ENCODE assay signal across 9 cellular contexts in the genomic region with DNA sequence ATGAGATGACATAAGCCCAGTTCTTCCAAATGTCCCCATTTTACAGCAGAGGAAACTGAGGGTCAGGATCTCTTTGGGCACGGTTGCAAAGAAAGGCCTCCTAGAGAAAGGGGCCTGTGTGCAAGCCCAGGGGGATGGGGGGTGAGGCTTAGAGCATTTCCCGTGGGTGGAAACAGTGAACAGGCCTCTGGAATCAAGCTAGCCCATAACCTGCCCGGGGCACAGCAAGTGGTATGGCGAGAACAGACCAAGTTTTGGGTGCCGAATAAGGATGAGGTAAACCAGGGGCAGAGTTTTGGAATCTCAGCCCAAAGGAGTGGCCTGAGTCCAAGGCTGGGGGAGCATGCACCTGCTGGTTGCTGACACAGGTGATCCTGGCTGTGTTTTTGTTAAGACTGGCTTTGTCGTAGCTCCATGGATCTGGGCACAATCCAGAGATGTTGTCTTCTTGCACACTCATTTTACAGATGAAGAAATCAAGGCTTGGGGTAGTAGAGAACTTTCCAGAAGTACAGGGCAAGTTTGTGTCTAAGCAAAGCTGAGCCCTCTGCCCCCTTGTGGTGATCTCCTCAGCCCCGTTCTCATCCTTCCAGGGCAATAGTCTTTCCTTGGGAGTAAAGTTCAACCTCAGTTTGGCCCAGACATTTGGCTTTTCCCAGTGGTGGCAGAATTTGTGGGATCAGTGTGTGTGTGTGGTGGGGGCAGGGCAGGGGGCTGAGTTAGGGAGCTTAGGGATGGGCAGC. TPM values are rescaled to one million over a fixed set of nuclear protein-coding genes. Genes with fewer than 3 reads are reported as not detected.
A peak's percentile ranks its signal among the peaks of the same experiment; 100 is the strongest.
DNase-seq lines count a peak whose midpoint lies in the region; ATAC-seq and TF ChIP-seq lines count a peak whose summit lies in the region.
"Had no signal": no experiment of that assay in that cellular context is flagged by ENCODE, and none has a peak within 500 bp of the region (broad histone marks: within the 10 kb centered on the region; RNA-seq: fewer than 3 reads in every experiment).

No MANE protein-coding gene starts in this region.

- H3K4me3 ChIP-seq in BJ (ENCODE audit: low read depth, low read length) (no peak overlapping the region), GM23338 (no peak overlapping the region), astrocyte of the cerebellum (ENCODE audit: low read depth, low read length) (no peak overlapping the region)

- H3K9me3 Mint-ChIP-seq in GM23338: peaks cover 3% of the 10 kb centered on the region; the same call in 1 of the 3 replicates

- no peak overlapping the region for H3K4me2 ChIP-seq in GM23338

- ATAC-seq in GM23338: peak; percentile 75
- ATAC-seq in left colon: peak; percentile 88

- H3K4me1 Mint-ChIP-seq in GM23338: no peaks in the 10 kb centered on the region; the same call in 2 of the 3 replicates

- H3K27ac ChIP-seq in GM23338 (ENCODE audit: low read depth): no peak overlapping the region

- peaks cover 6% of the 10 kb centered on the region for H3K27me3 ChIP-seq in BJ (ENCODE audit: control insufficient read depth, insufficient read depth, low read length)
- no peaks in the 10 kb centered on the region for H3K27me3 ChIP-seq in GM23338 (ENCODE audit: insufficient read depth)

- peaks cover 5% of the 10 kb centered on the region for H3K27me3 Mint-ChIP-seq in GM23338 (ENCODE audit: insufficient read depth, low read depth, poor library complexity)

- H2AFZ ChIP-seq in GM23338: no peak overlapping the region

- in situ Hi-C loops in astrocyte of the cerebellum (cut with HindIII; ENCODE audit: low sequenced_read_pairs): no loop called here

- no peaks in the 10 kb centered on the region for H3K79me2 ChIP-seq in GM23338 (replicated peaks; ENCODE audit: insufficient read depth)

- TF ChIP-seq CTCF in BJ (IDR thresholded peaks at IDR 0.05; ENCODE audit: insufficient read depth, low read depth, low read length): peak; percentile 52
- TF ChIP-seq CTCF in GM23338 (conservative IDR thresholded peaks at IDR 0.05; ENCODE audit: low read depth in 2 of 2): peak; percentile 63 to 74
- TF ChIP-seq CTCF in astrocyte of the cerebellum (IDR thresholded peaks at IDR 0.05; ENCODE audit: low read depth, low read length, missing control alignments): peak; percentile 39

- intact Hi-C loops in left colon (cut with DNase I, micrococcal nuclease): no loop called here

- no peaks in the 10 kb centered on the region for H3K4me1 ChIP-seq in GM23338 (ENCODE audit: insufficient read depth)

- no peaks in the 10 kb centered on the region for H3K36me3 Mint-ChIP-seq in GM23338 (ENCODE audit: low read depth)

- H4K20me1 ChIP-seq in GM23338 (replicated peaks; ENCODE audit: insufficient read depth): no peaks in the 10 kb centered on the region

- CTCF ChIA-PET in BJ (lab: Yijun Ruan, JAX): interaction anchor here (0.7 to 1.8 kb wide), 6 partner anchors 11 to 139 kb away, joined by 3 to 13 read pairs (median 4); no protein-coding TSS in a partner anchor

- H3F3A ChIP-seq in GM23338 (replicated peaks; ENCODE audit: low read depth): no peaks in the 10 kb centered on the region

- no peak overlapping the region for H3K4me3 Mint-ChIP-seq in GM23338

- no peak overlapping the region for H3K27ac Mint-ChIP-seq in GM23338

- POLR2A ChIA-PET in BJ (lab: Charles Lee): no interaction called here

- H3K9me2 ChIP-seq in GM23338 (ENCODE audit: insufficient read depth): peaks cover 4% of the 10 kb centered on the region; the same call in 1 of the 2 replicates

- no peaks in the 10 kb centered on the region for H3K36me3 ChIP-seq in BJ (ENCODE audit: control insufficient read depth, insufficient read depth, low read length)
- no peaks in the 10 kb centered on the region for H3K36me3 ChIP-seq in GM23338 (ENCODE audit: insufficient read depth)

- no peak for DNase-seq in BJ (ENCODE audit: low read depth)
- DNase-seq in GM23338 (ENCODE audit: low spot score): peak; percentile 62
- DNase-seq in astrocyte of the cerebellum (ENCODE audit: low read depth): no peak
- peak; percentile 31 to 70 for DNase-seq in left colon
- no peak for DNase-seq in NCI-H187 (lab: John Stamatoyannopoulos, UW)
- DNase-seq in NCI-H128 (lab: John Stamatoyannopoulos, UW; ENCODE audit: unreplicated experiment): no peak
- DNase-seq in T-helper 9 cell: no peak
- DNase-seq in nucleus accumbens (lab: John Stamatoyannopoulos, UW): no peak
- DNase-seq: effector memory CD4-positive, alpha-beta T cell had no signal

TF ChIP-seq in GM23338, 12 proteins besides CTCF, POLR2A, EP300 and RAD21 (continues in another document):
- TF ChIP-seq, protein P1, sequence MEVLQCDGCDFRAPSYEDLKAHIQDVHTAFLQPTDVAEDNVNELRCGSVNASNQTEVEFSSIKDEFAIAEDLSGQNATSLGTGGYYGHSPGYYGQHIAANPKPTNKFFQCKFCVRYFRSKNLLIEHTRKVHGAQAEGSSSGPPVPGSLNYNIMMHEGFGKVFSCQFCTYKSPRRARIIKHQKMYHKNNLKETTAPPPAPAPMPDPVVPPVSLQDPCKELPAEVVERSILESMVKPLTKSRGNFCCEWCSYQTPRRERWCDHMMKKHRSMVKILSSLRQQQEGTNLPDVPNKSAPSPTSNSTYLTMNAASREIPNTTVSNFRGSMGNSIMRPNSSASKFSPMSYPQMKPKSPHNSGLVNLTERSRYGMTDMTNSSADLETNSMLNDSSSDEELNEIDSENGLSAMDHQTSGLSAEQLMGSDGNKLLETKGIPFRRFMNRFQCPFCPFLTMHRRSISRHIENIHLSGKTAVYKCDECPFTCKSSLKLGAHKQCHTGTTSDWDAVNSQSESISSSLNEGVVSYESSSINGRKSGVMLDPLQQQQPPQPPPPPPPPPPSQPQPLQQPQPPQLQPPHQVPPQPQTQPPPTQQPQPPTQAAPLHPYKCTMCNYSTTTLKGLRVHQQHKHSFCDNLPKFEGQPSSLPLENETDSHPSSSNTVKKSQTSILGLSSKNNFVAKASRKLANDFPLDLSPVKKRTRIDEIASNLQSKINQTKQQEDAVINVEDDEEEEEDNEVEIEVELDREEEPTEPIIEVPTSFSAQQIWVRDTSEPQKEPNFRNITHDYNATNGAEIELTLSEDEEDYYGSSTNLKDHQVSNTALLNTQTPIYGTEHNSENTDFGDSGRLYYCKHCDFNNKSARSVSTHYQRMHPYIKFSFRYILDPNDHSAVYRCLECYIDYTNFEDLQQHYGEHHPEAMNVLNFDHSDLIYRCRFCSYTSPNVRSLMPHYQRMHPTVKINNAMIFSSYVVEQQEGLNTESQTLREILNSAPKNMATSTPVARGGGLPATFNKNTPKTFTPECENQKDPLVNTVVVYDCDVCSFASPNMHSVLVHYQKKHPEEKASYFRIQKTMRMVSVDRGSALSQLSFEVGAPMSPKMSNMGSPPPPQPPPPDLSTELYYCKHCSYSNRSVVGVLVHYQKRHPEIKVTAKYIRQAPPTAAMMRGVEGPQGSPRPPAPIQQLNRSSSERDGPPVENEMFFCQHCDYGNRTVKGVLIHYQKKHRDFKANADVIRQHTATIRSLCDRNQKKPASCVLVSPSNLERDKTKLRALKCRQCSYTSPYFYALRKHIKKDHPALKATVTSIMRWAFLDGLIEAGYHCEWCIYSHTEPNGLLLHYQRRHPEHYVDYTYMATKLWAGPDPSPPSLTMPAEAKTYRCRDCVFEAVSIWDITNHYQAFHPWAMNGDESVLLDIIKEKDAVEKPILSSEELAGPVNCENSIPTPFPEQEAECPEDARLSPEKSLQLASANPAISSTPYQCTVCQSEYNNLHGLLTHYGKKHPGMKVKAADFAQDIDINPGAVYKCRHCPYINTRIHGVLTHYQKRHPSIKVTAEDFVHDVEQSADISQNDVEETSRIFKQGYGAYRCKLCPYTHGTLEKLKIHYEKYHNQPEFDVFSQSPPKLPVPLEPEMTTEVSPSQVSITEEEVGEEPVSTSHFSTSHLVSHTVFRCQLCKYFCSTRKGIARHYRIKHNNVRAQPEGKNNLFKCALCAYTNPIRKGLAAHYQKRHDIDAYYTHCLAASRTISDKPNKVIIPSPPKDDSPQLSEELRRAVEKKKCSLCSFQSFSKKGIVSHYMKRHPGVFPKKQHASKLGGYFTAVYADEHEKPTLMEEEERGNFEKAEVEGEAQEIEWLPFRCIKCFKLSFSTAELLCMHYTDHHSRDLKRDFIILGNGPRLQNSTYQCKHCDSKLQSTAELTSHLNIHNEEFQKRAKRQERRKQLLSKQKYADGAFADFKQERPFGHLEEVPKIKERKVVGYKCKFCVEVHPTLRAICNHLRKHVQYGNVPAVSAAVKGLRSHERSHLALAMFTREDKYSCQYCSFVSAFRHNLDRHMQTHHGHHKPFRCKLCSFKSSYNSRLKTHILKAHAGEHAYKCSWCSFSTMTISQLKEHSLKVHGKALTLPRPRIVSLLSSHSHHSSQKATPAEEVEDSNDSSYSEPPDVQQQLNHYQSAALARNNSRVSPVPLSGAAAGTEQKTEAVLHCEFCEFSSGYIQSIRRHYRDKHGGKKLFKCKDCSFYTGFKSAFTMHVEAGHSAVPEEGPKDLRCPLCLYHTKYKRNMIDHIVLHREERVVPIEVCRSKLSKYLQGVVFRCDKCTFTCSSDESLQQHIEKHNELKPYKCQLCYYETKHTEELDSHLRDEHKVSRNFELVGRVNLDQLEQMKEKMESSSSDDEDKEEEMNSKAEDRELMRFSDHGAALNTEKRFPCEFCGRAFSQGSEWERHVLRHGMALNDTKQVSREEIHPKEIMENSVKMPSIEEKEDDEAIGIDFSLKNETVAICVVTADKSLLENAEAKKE (CRISPR knock-in tag; IDR thresholded peaks at IDR 0.05): no peak
- TF ChIP-seq ZNF331 (CRISPR knock-in tag; IDR thresholded peaks at IDR 0.05; ENCODE audit: low read depth) (no peak), NANOG (IDR thresholded peaks at IDR 0.05; ENCODE audit: borderline replicate concordance) (no peak), POLR2AphosphoS5 (IDR thresholded peaks at IDR 0.05; ENCODE audit: low read depth) (no peak), EZH2 (IDR thresholded peaks at IDR 0.05; ENCODE audit: low read depth, unreplicated experiment) (no peak), ZNF114 (CRISPR knock-in tag; IDR thresholded peaks at IDR 0.05) (no peak)

RNA-seq across cellular contexts. Expression of a gene that starts 53.5 kb away (rescaled TPM):
- polyA plus RNA-seq in BJ (2011; rRNA removed) (3.6 and 4.5 TPM in 2 replicates), GM23338 (2016; fragmentation: Nextera tagmentation; extraction: Ambion mirVana) (0.19 TPM in 1 of 2 replicates, not detected in the other)
- 3.6 and 9.9 TPM in 2 replicates for polyA minus RNA-seq in BJ (2011; rRNA and poly(A)+ RNA removed)
- total RNA-seq in GM23338 (2014; rRNA removed; shearing (Covaris generic)): 0.14 and 0.70 TPM in 2 replicates
- 1 to 10 TPM; 3.8 to 8.0 TPM for total RNA-seq in left colon

Comparison
In these comparisons a context has a peak if more than half of its experiments do, and no peak if none do; other contexts are left out.
1. DNase-seq: peak in GM23338 (single experiment) and left colon (2 of 2); none in BJ (single experiment), astrocyte of the cerebellum (single experiment), NCI-H187 (0 of 2), NCI-H128 (single experiment), T-helper 9 cell (single experiment) and nucleus accumbens (0 of 56).
2. Peak in every context shown above with its lines, with median percentiles within 50 percentile points of each other: CTCF ChIP-seq.